ENCODE assay signal across 14 cellular contexts in the genomic region with DNA sequence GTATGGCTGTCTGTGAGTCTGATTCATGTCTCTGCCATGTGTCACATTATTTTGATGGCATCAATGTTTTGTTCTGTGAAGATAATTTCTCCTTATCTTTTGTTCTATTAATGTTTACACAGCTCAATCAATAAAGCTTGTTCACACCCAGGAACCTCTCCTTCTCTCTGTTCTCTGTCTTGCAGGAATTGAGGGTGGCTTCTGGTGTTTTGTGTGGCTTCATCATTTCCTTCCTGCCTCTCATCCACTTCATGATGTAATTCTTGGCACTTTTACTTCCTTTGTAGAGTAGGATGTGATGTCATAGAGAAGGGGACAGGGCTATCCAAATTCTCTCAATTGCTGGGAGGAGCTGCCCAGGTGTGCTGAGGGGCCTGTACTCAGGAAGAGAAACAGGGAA. TPM values are rescaled to one million over a fixed set of nuclear protein-coding genes. Genes with fewer than 3 reads are reported as not detected.
A peak's percentile ranks its signal among the peaks of the same experiment; 100 is the strongest.
DNase-seq lines count a peak whose midpoint lies in the region; ATAC-seq and TF ChIP-seq lines count a peak whose summit lies in the region.
"Had no signal": no experiment of that assay in that cellular context is flagged by ENCODE, and none has a peak within 500 bp of the region (broad histone marks: within the 10 kb centered on the region; RNA-seq: fewer than 3 reads in every experiment).

No MANE protein-coding gene starts in this region.

- ATAC-seq in HG02588 (IDR thresholded peaks at IDR 0.05; ENCODE audit: unreplicated experiment): no peak
- ATAC-seq: CD8-positive, alpha-beta T cell; Right ventricle myocardium inferior had no signal

- H3K4me3 ChIP-seq in A673 (ENCODE audit: low read depth, low read length, poor library complexity, severe bottlenecking): no peak overlapping the region
- no peak overlapping the region for H3K4me3 ChIP-seq in fibroblast of pulmonary artery (replicated peaks; ENCODE audit: low read depth, low read length)
- H3K4me3 ChIP-seq: SK-N-MC had no signal

- no peaks in the 10 kb centered on the region for H3K9me3 ChIP-seq in A673 (ENCODE audit: low read depth, low read length, poor library complexity, severe bottlenecking)

- TF ChIP-seq CTCF in A673 (conservative IDR thresholded peaks at IDR 0.05; ENCODE audit: low read depth, low read length): no peak
- no peak for TF ChIP-seq CTCF in fibroblast of pulmonary artery (IDR thresholded peaks at IDR 0.05; ENCODE audit: low read length, missing control alignments)
- no peak for TF ChIP-seq CTCF in RWPE1 (conservative IDR thresholded peaks at IDR 0.05; ENCODE audit: low read depth)

- H3K36me3 ChIP-seq in A673 (ENCODE audit: insufficient read depth, low read length, poor library complexity, severe bottlenecking): no peaks in the 10 kb centered on the region

- POLR2A ChIA-PET in A673 (lab: Charles Lee; ENCODE audit: low non-redundant PET): no interaction called here
- POLR2A ChIA-PET in RWPE1 (lab: Yijun Ruan, JAX; ENCODE audit: low non-redundant PET): no interaction called here

- H3K27ac ChIP-seq in A673 (ENCODE audit: low read depth, low read length, poor library complexity, severe bottlenecking) (no peak overlapping the region), RWPE1 (no peak overlapping the region)
- H3K27ac ChIP-seq: SK-N-MC had no signal

- H3K4me1 ChIP-seq in A673 (ENCODE audit: insufficient read depth, low read length, poor library complexity, severe bottlenecking): no peaks in the 10 kb centered on the region

- intact Hi-C loops in A673 (cut with micrococcal nuclease; ENCODE audit: unreplicated experiment): no loop called here

- CTCF ChIA-PET in A673 (lab: Charles Lee): no interaction called here
- CTCF ChIA-PET in RWPE1 (lab: Yijun Ruan, JAX): no interaction called here

- DNase-seq in A673 (ENCODE audit: low spot score) (peak; percentile 0), DMS53 (lab: John Stamatoyannopoulos, UW) (peak; percentile 61), NCI-H146 treated with DMSO at 0.1 percent for 48 hours (lab: John Stamatoyannopoulos, UW; ENCODE audit: unreplicated experiment) (peak; percentile 61), fibroblast of pulmonary artery (ENCODE audit: low read depth) (peak; percentile 19), RWPE1 (ENCODE audit: low spot score) (no peak), globus pallidus (ENCODE audit: low spot score) (no peak), SW 1271 (lab: John Stamatoyannopoulos, UW) (no peak)
- DNase-seq: CD8-positive, alpha-beta T cell; H7; NCI-H1694 treated with DMSO at 0.1 percent for 48 hours; NCI-H524 had no signal

- H3K27me3 ChIP-seq in A673 (replicated peaks; ENCODE audit: insufficient read depth, low read depth, low read length, poor library complexity): no peaks in the 10 kb centered on the region

- no TSS peak for BruUV-seq in A673 (replicated peaks; lab: Mats Ljungman, UMichigan)

RNA-seq across cellular contexts. Expression of a gene that starts 27.2 kb away (rescaled TPM):
- 0.11 TPM in 2 replicates for total RNA-seq in A673 (2021)
- total RNA-seq: CD8-positive, alpha-beta T cell had no signal

Comparison
In these comparisons a context has a peak if more than half of its experiments do, and no peak if none do; other contexts are left out.
1. DNase-seq: peak in A673 (single experiment), DMS53 (single experiment), NCI-H146 treated with DMSO at 0.1 percent for 48 hours (single experiment) and fibroblast of pulmonary artery (single experiment); none in RWPE1 (single experiment), globus pallidus (single experiment) and SW 1271 (0 of 2).